In genomic region chr20:50794846-50795634, GRCh38 we compare ENCODE assay signal across 8 cellular contexts. TPM values are rescaled to one million over a fixed set of nuclear protein-coding genes. Genes with fewer than 3 reads are reported as not detected.
DNase-seq lines count a peak whose midpoint lies in the region; ATAC-seq and TF ChIP-seq lines count a peak whose summit lies in the region.

Gene BCAS4, plus strand, starts transcription at chr20:50795061. Its CDS starts 23 bp downstream, at chr20:50795084.

- H3K27ac ChIP-seq in upper lobe of right lung: peak within 1 kb of the TSS; percentile 24

- peaks cover 13% of the 10 kb centered on the region for H3K4me1 ChIP-seq in upper lobe of right lung

- no peaks in the 10 kb centered on the region for H3K9me3 ChIP-seq in upper lobe of right lung

- H3K4me3 ChIP-seq in upper lobe of right lung: peak within 1 kb of the TSS; percentile 73

- H3K4me1 Mint-ChIP-seq in activated naive CD8-positive, alpha-beta T cell treated with anti-CD3 and anti-CD28 coated beads for 36 hours: peaks cover 28% of the 10 kb centered on the region
- peaks cover 11% of the 10 kb centered on the region for H3K4me1 Mint-ChIP-seq in progenitor cell of endocrine pancreas (ENCODE audit: low read depth)

- H3K4me3 Mint-ChIP-seq in activated naive CD8-positive, alpha-beta T cell treated with anti-CD3 and anti-CD28 coated beads for 36 hours: peak within 1 kb of the TSS; percentile 88
- peak within 1 kb of the TSS; percentile 75 for H3K4me3 Mint-ChIP-seq in progenitor cell of endocrine pancreas (ENCODE audit: low read depth)

- H3K27me3 ChIP-seq in upper lobe of right lung: no peaks in the 10 kb centered on the region

- H3K27ac Mint-ChIP-seq in activated naive CD8-positive, alpha-beta T cell treated with anti-CD3 and anti-CD28 coated beads for 36 hours: peak within 1 kb of the TSS; percentile 86
- H3K27ac Mint-ChIP-seq in progenitor cell of endocrine pancreas: peak within 1 kb of the TSS; percentile 62

- no peaks in the 10 kb centered on the region for H3K27me3 Mint-ChIP-seq in activated naive CD8-positive, alpha-beta T cell treated with anti-CD3 and anti-CD28 coated beads for 36 hours
- H3K27me3 Mint-ChIP-seq in progenitor cell of endocrine pancreas: no peaks in the 10 kb centered on the region

- H3K9me3 Mint-ChIP-seq in activated naive CD8-positive, alpha-beta T cell treated with anti-CD3 and anti-CD28 coated beads for 36 hours: no peaks in the 10 kb centered on the region
- no peaks in the 10 kb centered on the region for H3K9me3 Mint-ChIP-seq in progenitor cell of endocrine pancreas (ENCODE audit: low read depth)

- ATAC-seq in GM21717 (IDR thresholded peaks at IDR 0.05; ENCODE audit: unreplicated experiment): peak; percentile 69
- ATAC-seq in upper lobe of right lung: peak; percentile 93

- no peaks in the 10 kb centered on the region for H3K36me3 ChIP-seq in upper lobe of right lung

- TF ChIP-seq CTCF in progenitor cell of endocrine pancreas (IDR thresholded peaks at IDR 0.05; ENCODE audit: unreplicated experiment): peak; percentile 93
- peak; percentile 72 for TF ChIP-seq CTCF in upper lobe of right lung (IDR thresholded peaks at IDR 0.05)

- no peaks in the 10 kb centered on the region for H3K36me3 Mint-ChIP-seq in activated naive CD8-positive, alpha-beta T cell treated with anti-CD3 and anti-CD28 coated beads for 36 hours
- H3K36me3 Mint-ChIP-seq in progenitor cell of endocrine pancreas (ENCODE audit: insufficient read depth): no peaks in the 10 kb centered on the region

- DNase-seq in ELF-1 (ENCODE audit: low read depth, low spot score) (peak; percentile 94), KBM-7 (peak; percentile 86), SKM-1 treated with dmso at 0.1 percent for 144 hours (lab: John Stamatoyannopoulos, UW; ENCODE audit: unreplicated experiment) (peak; percentile 75), cardiac septum (ENCODE audit: low spot score) (peak; percentile 88), progenitor cell of endocrine pancreas (ENCODE audit: low spot score, unreplicated experiment) (peak; percentile 84), upper lobe of right lung (peak; percentile 89)
- DNase-seq in activated naive CD8-positive, alpha-beta T cell treated with anti-CD3 and anti-CD28 coated beads for 36 hours: peak; percentile 95

- intact Hi-C loops in cardiac septum (cut with DNase I) (loop anchor here (1.0 to 5.0 kb wide), 2 partner anchors 134 to 512 kb away; no protein-coding TSS in a partner anchor), upper lobe of right lung (cut with DNase I) (loop anchor here (10.0 kb wide), 2 partner anchors 130 to 530 kb away; no protein-coding TSS in a partner anchor)

- in situ Hi-C loops in KBM-7 (cut with MboI; ENCODE audit: low pct_unique_long_range_greater_than_20kb, low sequenced_read_pairs): no loop called here

RNA-seq across cellular contexts. Expression of gene BCAS4, which starts in this region (rescaled TPM):
- 10 to 100 TPM; 27.1 to 28.9 TPM for total RNA-seq in activated naive CD8-positive, alpha-beta T cell treated with anti-CD3 and anti-CD28 coated beads for 36 hours
- 3.0 TPM for total RNA-seq in cardiac septum
- 8.5 and 8.9 TPM in 2 replicates for total RNA-seq in progenitor cell of endocrine pancreas
- 4.3 TPM for total RNA-seq in upper lobe of right lung

Comparison
In these comparisons a context has a peak if more than half of its experiments do, and no peak if none do; other contexts are left out.
1. Peak in every context shown above with its lines: DNase-seq, ATAC-seq, H3K4me3 ChIP-seq and H3K27ac ChIP-seq.